Comparison of ENCODE assay signal across 1 cellular context in the genomic region with DNA sequence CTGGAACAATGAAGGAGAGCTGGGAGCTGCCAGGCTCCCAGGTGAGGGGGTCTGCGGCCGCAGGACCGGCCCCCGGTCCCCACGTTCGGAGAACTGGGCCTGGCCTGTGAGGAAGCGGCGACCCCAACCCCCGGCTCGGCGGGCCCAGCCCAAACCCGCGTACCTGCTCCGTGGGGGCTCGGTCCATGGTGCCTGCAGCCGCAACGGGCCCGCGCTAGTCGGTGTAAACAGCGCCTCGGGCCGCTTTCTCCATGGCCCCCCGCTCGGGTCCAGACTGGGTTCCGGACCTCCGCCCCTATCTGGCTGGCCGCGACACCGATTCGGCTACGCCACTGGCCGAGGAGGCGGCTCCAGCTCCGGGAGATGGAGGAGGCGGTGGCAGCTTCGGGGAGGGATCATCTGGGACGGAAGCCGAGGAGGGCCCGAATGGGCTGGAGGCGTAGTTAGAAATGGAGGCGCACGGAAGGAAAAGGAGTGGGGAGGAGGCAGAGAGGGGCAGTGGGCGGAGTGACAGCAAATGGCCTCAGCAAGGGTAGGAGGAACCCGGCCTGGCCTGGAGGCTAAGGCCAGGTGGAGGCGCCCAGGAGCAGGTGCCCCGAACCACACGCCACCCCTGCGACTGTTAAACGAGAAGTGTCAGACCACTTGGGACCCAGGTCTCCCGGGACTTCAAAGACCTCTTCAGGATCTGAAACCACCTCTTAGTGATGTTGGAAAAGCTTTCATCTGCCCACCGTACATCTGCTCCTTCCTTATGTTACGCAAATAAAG.
TF ChIP-seq lines count a peak whose summit lies in the region.

A gene with protein sequence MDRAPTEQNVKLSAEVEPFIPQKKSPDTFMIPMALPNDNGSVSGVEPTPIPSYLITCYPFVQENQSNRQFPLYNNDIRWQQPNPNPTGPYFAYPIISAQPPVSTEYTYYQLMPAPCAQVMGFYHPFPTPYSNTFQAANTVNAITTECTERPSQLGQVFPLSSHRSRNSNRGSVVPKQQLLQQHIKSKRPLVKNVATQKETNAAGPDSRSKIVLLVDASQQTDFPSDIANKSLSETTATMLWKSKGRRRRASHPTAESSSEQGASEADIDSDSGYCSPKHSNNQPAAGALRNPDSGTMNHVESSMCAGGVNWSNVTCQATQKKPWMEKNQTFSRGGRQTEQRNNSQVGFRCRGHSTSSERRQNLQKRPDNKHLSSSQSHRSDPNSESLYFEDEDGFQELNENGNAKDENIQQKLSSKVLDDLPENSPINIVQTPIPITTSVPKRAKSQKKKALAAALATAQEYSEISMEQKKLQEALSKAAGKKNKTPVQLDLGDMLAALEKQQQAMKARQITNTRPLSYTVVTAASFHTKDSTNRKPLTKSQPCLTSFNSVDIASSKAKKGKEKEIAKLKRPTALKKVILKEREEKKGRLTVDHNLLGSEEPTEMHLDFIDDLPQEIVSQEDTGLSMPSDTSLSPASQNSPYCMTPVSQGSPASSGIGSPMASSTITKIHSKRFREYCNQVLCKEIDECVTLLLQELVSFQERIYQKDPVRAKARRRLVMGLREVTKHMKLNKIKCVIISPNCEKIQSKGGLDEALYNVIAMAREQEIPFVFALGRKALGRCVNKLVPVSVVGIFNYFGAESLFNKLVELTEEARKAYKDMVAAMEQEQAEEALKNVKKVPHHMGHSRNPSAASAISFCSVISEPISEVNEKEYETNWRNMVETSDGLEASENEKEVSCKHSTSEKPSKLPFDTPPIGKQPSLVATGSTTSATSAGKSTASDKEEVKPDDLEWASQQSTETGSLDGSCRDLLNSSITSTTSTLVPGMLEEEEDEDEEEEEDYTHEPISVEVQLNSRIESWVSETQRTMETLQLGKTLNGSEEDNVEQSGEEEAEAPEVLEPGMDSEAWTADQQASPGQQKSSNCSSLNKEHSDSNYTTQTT (minus strand): TSS at position 334 of the 771 bp plus-strand sequence. CDS start 147 bp downstream, at position 187.

TF ChIP-seq in HepG2, 621 proteins besides CTCF, POLR2A, EP300 and RAD21 (continued from another document and continues in another):
- no peak for TF ChIP-seq GRHL1 (CRISPR knock-in tag; conservative IDR thresholded peaks at IDR 0.05)
- no peak for TF ChIP-seq NFYB (CRISPR knock-in tag; IDR thresholded peaks at IDR 0.05)
- TF ChIP-seq THYN1 (CRISPR knock-in tag; IDR thresholded peaks at IDR 0.05; ENCODE audit: borderline replicate concordance, low read depth), result no peak
- TF ChIP-seq, protein P1, sequence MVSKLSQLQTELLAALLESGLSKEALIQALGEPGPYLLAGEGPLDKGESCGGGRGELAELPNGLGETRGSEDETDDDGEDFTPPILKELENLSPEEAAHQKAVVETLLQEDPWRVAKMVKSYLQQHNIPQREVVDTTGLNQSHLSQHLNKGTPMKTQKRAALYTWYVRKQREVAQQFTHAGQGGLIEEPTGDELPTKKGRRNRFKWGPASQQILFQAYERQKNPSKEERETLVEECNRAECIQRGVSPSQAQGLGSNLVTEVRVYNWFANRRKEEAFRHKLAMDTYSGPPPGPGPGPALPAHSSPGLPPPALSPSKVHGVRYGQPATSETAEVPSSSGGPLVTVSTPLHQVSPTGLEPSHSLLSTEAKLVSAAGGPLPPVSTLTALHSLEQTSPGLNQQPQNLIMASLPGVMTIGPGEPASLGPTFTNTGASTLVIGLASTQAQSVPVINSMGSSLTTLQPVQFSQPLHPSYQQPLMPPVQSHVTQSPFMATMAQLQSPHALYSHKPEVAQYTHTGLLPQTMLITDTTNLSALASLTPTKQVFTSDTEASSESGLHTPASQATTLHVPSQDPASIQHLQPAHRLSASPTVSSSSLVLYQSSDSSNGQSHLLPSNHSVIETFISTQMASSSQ (IDR thresholded peaks at IDR 0.05; ENCODE audit: low read depth), result no peak
- TF ChIP-seq, protein P1 (CRISPR knock-in tag; IDR thresholded peaks at IDR 0.05; ENCODE audit: borderline replicate concordance), result peak; percentile 82; the same call in 1 of the 2 replicates
- TF ChIP-seq ZKSCAN8 (CRISPR knock-in tag; IDR thresholded peaks at IDR 0.05; ENCODE audit: borderline replicate concordance), result peak; percentile 78; the same call in 1 of the 2 replicates
- no peak for TF ChIP-seq ZBTB21 (CRISPR knock-in tag; IDR thresholded peaks at IDR 0.05)
- peak; percentile 69 for TF ChIP-seq SNAPC4 (CRISPR knock-in tag; IDR thresholded peaks at IDR 0.05)
- no peak for TF ChIP-seq ZNF749 (CRISPR knock-in tag; IDR thresholded peaks at IDR 0.05; ENCODE audit: borderline replicate concordance)
- no peak for TF ChIP-seq TCF7L2 (IDR thresholded peaks at IDR 0.05; ENCODE audit: low read depth, low read length)
- TF ChIP-seq HCFC1 (IDR thresholded peaks at IDR 0.05; ENCODE audit: low read depth, low read length), result peak; percentile 71
- TF ChIP-seq ZNF282 (IDR thresholded peaks at IDR 0.05; ENCODE audit: partially characterized antibody), result no peak
- TF ChIP-seq ZFP1 (CRISPR knock-in tag; IDR thresholded peaks at IDR 0.05), result 0 out of 2 replicates have a peak, but pooled peaks have one; percentile 72
- no peak for TF ChIP-seq MBD4 (IDR thresholded peaks at IDR 0.05; ENCODE audit: borderline replicate concordance, low read length)
- TF ChIP-seq ZMYM3 (CRISPR knock-in tag; IDR thresholded peaks at IDR 0.05), result peak; percentile 94
- TF ChIP-seq ZNF720 (CRISPR knock-in tag; IDR thresholded peaks at IDR 0.05), result no peak
- TF ChIP-seq ZNF33A (CRISPR knock-in tag; IDR thresholded peaks at IDR 0.05; ENCODE audit: borderline replicate concordance), result 0 out of 2 replicates have a peak, but pooled peaks have one; percentile 61
- TF ChIP-seq ZNF460 (CRISPR knock-in tag; IDR thresholded peaks at IDR 0.05; ENCODE audit: borderline replicate concordance), result peak; percentile 59; the same call in 1 of the 2 replicates
- peak; percentile 81 for TF ChIP-seq ZNF205 (CRISPR knock-in tag; IDR thresholded peaks at IDR 0.05)
- TF ChIP-seq MBNL3 (CRISPR knock-in tag; conservative IDR thresholded peaks at IDR 0.05), result no peak
- TF ChIP-seq ZNF30 (CRISPR knock-in tag; IDR thresholded peaks at IDR 0.05), result no peak
- TF ChIP-seq, protein P2, sequence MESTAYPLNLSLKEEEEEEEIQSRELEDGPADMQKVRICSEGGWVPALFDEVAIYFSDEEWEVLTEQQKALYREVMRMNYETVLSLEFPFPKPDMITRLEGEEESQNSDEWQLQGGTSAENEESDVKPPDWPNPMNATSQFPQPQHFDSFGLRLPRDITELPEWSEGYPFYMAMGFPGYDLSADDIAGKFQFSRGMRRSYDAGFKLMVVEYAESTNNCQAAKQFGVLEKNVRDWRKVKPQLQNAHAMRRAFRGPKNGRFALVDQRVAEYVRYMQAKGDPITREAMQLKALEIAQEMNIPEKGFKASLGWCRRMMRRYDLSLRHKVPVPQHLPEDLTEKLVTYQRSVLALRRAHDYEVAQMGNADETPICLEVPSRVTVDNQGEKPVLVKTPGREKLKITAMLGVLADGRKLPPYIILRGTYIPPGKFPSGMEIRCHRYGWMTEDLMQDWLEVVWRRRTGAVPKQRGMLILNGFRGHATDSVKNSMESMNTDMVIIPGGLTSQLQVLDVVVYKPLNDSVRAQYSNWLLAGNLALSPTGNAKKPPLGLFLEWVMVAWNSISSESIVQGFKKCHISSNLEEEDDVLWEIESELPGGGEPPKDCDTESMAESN (CRISPR knock-in tag; conservative IDR thresholded peaks at IDR 0.05), result peak; percentile 94
- peak; percentile 77; the same call in 1 of the 2 replicates for TF ChIP-seq ZSCAN31 (CRISPR knock-in tag; IDR thresholded peaks at IDR 0.05; ENCODE audit: low read depth)
- TF ChIP-seq ZNF746 (CRISPR knock-in tag; IDR thresholded peaks at IDR 0.05), result peak; percentile 84; the same call in 1 of the 2 replicates
- TF ChIP-seq FIP1L1 (IDR thresholded peaks at IDR 0.05; ENCODE audit: borderline replicate concordance, insufficient read depth, low read depth, low read length), result no peak
- TF ChIP-seq PHF8 (CRISPR knock-in tag; IDR thresholded peaks at IDR 0.05), result peak; percentile 97
- peak; percentile 89; the same call in 1 of the 3 replicates for TF ChIP-seq MXI1 (IDR thresholded peaks at IDR 0.05; ENCODE audit: borderline replicate concordance, low read depth, low read length)
- 0 out of 2 replicates have a peak, but pooled peaks have one; percentile 30 for TF ChIP-seq ZNF256 (CRISPR knock-in tag; conservative IDR thresholded peaks at IDR 0.05)
- TF ChIP-seq, protein P3, sequence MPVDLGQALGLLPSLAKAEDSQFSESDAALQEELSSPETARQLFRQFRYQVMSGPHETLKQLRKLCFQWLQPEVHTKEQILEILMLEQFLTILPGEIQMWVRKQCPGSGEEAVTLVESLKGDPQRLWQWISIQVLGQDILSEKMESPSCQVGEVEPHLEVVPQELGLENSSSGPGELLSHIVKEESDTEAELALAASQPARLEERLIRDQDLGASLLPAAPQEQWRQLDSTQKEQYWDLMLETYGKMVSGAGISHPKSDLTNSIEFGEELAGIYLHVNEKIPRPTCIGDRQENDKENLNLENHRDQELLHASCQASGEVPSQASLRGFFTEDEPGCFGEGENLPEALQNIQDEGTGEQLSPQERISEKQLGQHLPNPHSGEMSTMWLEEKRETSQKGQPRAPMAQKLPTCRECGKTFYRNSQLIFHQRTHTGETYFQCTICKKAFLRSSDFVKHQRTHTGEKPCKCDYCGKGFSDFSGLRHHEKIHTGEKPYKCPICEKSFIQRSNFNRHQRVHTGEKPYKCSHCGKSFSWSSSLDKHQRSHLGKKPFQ (CRISPR knock-in tag; IDR thresholded peaks at IDR 0.05; ENCODE audit: insufficient replicate concordance), result no peak
- TF ChIP-seq MED1 (CRISPR knock-in tag; IDR thresholded peaks at IDR 0.05), result peak; percentile 75
